ENCODE assay signal across 8 cellular contexts in genomic region chr10:29691564-29692064, GRCh38. TPM values are rescaled to one million over a fixed set of nuclear protein-coding genes. Genes with fewer than 3 reads are reported as not detected.
DNase-seq lines count a peak whose midpoint lies in the region; TF ChIP-seq lines count a peak whose summit lies in the region.

No MANE protein-coding gene starts in this region.

- peak overlapping the region; percentile 79 for H3K27ac ChIP-seq in ACC112 (ENCODE audit: low read depth, low read length)
- H3K27ac ChIP-seq in effector memory CD4-positive, alpha-beta T cell (ENCODE audit: insufficient read depth, low read length, poor library complexity, severe bottlenecking) = no peak overlapping the region

- H3K4me1 ChIP-seq in ACC112 (ENCODE audit: control insufficient read depth, insufficient read depth, low read length, unreplicated experiment) = peaks cover 51% of the 10 kb centered on the region
- H3K4me1 ChIP-seq in effector memory CD4-positive, alpha-beta T cell (ENCODE audit: control insufficient read depth, insufficient read depth, low read length, poor library complexity, severe bottlenecking) = peaks cover 11% of the 10 kb centered on the region

- no peaks in the 10 kb centered on the region for H3K9me3 ChIP-seq in effector memory CD4-positive, alpha-beta T cell (ENCODE audit: control insufficient read depth, low read length)

- DNase-seq in NCI-H226 = peak; percentile 68
- DNase-seq in epithelial cell of esophagus (ENCODE audit: low read depth) = peak; percentile 53
- DNase-seq in myocyte (ENCODE audit: low read depth) = peak; percentile 23
- no peak for DNase-seq in NCI-H2107 (lab: John Stamatoyannopoulos, UW)
- no peak for DNase-seq in cerebellar cortex (ENCODE audit: low spot score)
- DNase-seq in effector memory CD4-positive, alpha-beta T cell = no peak
- no peak for DNase-seq in NCI-H526 treated with DMSO at 0.1 percent for 48 hours (lab: John Stamatoyannopoulos, UW)

- TF ChIP-seq CTCF in epithelial cell of esophagus (IDR thresholded peaks at IDR 0.05; ENCODE audit: insufficient read depth, low read depth, low read length, missing control alignments) = no peak

- peaks cover 41% of the 10 kb centered on the region for H3K79me2 ChIP-seq in ACC112 (ENCODE audit: control insufficient read depth, insufficient read depth, low read length, unreplicated experiment)

- H2AFZ ChIP-seq in ACC112 (ENCODE audit: low read length, unreplicated experiment) = no peak overlapping the region

- H3K27me3 ChIP-seq in ACC112 (ENCODE audit: insufficient read depth, low read length) = no peaks in the 10 kb centered on the region
- no peaks in the 10 kb centered on the region for H3K27me3 ChIP-seq in effector memory CD4-positive, alpha-beta T cell (replicated peaks; ENCODE audit: control insufficient read depth, insufficient read depth, low read length, poor library complexity, severe bottlenecking)

- no peaks in the 10 kb centered on the region for H3K36me3 ChIP-seq in ACC112 (ENCODE audit: insufficient read depth, low read length)
- H3K36me3 ChIP-seq in effector memory CD4-positive, alpha-beta T cell (ENCODE audit: control insufficient read depth, insufficient read depth, low read length) = no peaks in the 10 kb centered on the region

- H3K4me3 ChIP-seq in ACC112 (ENCODE audit: low read depth, low read length) (peak overlapping the region; percentile 49), epithelial cell of esophagus (ENCODE audit: low read length) (no peak overlapping the region)
- no peak overlapping the region for H3K4me3 ChIP-seq in effector memory CD4-positive, alpha-beta T cell (ENCODE audit: insufficient read depth, low read depth, low read length, poor library complexity, severe bottlenecking)

RNA-seq across cellular contexts. Expression of gene SVIL, which starts 56.8 kb away (rescaled TPM):
- 65.8 and 71.2 TPM in 2 replicates for total RNA-seq in myocyte
- 30.0 TPM for polyA plus RNA-seq in myocyte (2012)

Comparison
In these comparisons a context has a peak if more than half of its experiments do, and no peak if none do; other contexts are left out.
1. DNase-seq: peak in NCI-H226 (single experiment), epithelial cell of esophagus (single experiment) and myocyte (single experiment); none in NCI-H2107 (single experiment), cerebellar cortex (single experiment), effector memory CD4-positive, alpha-beta T cell (0 of 3) and NCI-H526 treated with DMSO at 0.1 percent for 48 hours (single experiment).